8 cellular contexts compared by ENCODE assay signal in genomic region chr3:120349819-120350125, GRCh38. TPM values are rescaled to one million over a fixed set of nuclear protein-coding genes. Genes with fewer than 3 reads are reported as not detected.
DNase-seq lines count a peak whose midpoint lies in the region; ATAC-seq and TF ChIP-seq lines count a peak whose summit lies in the region.

No MANE protein-coding gene starts in this region.

- H3K27ac Mint-ChIP-seq in activated CD8-positive, alpha-beta memory T cell treated with anti-CD3 and anti-CD28 coated beads, Interleukin-2, amount 10 ng/mL, durations not matched to agents 7 days and 5 days = peak overlapping the region; percentile 80
- H3K27ac Mint-ChIP-seq in glutamatergic neuron (ENCODE audit: unreplicated experiment) = peak overlapping the region; percentile 94

- H3K27me3 Mint-ChIP-seq in activated CD8-positive, alpha-beta memory T cell treated with anti-CD3 and anti-CD28 coated beads, Interleukin-2, amount 10 ng/mL, durations not matched to agents 7 days and 5 days = peaks cover 23% of the 10 kb centered on the region
- H3K27me3 Mint-ChIP-seq in glutamatergic neuron (ENCODE audit: unreplicated experiment) = no peaks in the 10 kb centered on the region

- H3K27ac ChIP-seq in VCaP = peak overlapping the region; percentile 92

- H3K36me3 Mint-ChIP-seq in activated CD8-positive, alpha-beta memory T cell treated with anti-CD3 and anti-CD28 coated beads, Interleukin-2, amount 10 ng/mL, durations not matched to agents 7 days and 5 days = peaks cover 28% of the 10 kb centered on the region
- H3K36me3 Mint-ChIP-seq in glutamatergic neuron (ENCODE audit: unreplicated experiment) = peaks cover 4% of the 10 kb centered on the region

- H3K9me3 Mint-ChIP-seq in activated CD8-positive, alpha-beta memory T cell treated with anti-CD3 and anti-CD28 coated beads, Interleukin-2, amount 10 ng/mL, durations not matched to agents 7 days and 5 days (ENCODE audit: low read depth) = no peaks in the 10 kb centered on the region
- peaks cover 4% of the 10 kb centered on the region for H3K9me3 Mint-ChIP-seq in glutamatergic neuron (ENCODE audit: unreplicated experiment)

- intact Hi-C loops in sciatic nerve (cut with DNase I) = no loop called here

- no peak for TF ChIP-seq CTCF in VCaP (conservative IDR thresholded peaks at IDR 0.05)
- no peak for TF ChIP-seq CTCF in glutamatergic neuron (IDR thresholded peaks at IDR 0.05; ENCODE audit: partially characterized antibody, unreplicated experiment)

- CTCF ChIA-PET in activated CD8-positive, alpha-beta memory T cell treated with anti-CD3 and anti-CD28 coated beads, Interleukin-2, amount 10 ng/mL, durations not matched to agents 7 days and 5 days (lab: Charles Lee) = interaction anchor here (0.6 to 2.4 kb wide), 6 partner anchors 10 to 522 kb away, joined by 3 to 8 read pairs (median 4); no protein-coding TSS in a partner anchor

- H3K4me3 Mint-ChIP-seq in activated CD8-positive, alpha-beta memory T cell treated with anti-CD3 and anti-CD28 coated beads, Interleukin-2, amount 10 ng/mL, durations not matched to agents 7 days and 5 days = peak overlapping the region; percentile 89
- peak overlapping the region; percentile 95 for H3K4me3 Mint-ChIP-seq in glutamatergic neuron (ENCODE audit: unreplicated experiment)

- peaks cover 37% of the 10 kb centered on the region for H3K4me1 Mint-ChIP-seq in activated CD8-positive, alpha-beta memory T cell treated with anti-CD3 and anti-CD28 coated beads, Interleukin-2, amount 10 ng/mL, durations not matched to agents 7 days and 5 days
- peaks cover 10% of the 10 kb centered on the region for H3K4me1 Mint-ChIP-seq in glutamatergic neuron (ENCODE audit: low read depth, unreplicated experiment)

- DNase-seq in activated CD8-positive, alpha-beta memory T cell treated with anti-CD3 and anti-CD28 coated beads, Interleukin-2, amount 10 ng/mL, durations not matched to agents 7 days and 5 days = no peak
- no peak for DNase-seq in activated CD8-positive, alpha-beta memory T cell treated with anti-CD3 and anti-CD28 coated beads, Interleukin-2, amount 50 U/mL, for 48 hours
- no peak for DNase-seq in glutamatergic neuron
- DNase-seq in sciatic nerve (ENCODE audit: low spot score) = no peak
- DNase-seq in NK-92 (lab: John Stamatoyannopoulos, UW; ENCODE audit: unreplicated experiment) = no peak

- no peak for ATAC-seq in activated CD8-positive, alpha-beta memory T cell treated with anti-CD3 and anti-CD28 coated beads, Interleukin-2, amount 10 ng/mL, durations not matched to agents 7 days and 5 days
- peak; percentile 1 for ATAC-seq in sciatic nerve
- no peak for ATAC-seq in GM21737 (IDR thresholded peaks at IDR 0.05; ENCODE audit: unreplicated experiment)
- ATAC-seq in esophagus mucosa = no peak

RNA-seq across cellular contexts. Expression of gene LRRC58, which starts 0.6 kb away (rescaled TPM):
- total RNA-seq in activated CD8-positive, alpha-beta memory T cell treated with anti-CD3 and anti-CD28 coated beads, Interleukin-2, amount 10 ng/mL, durations not matched to agents 7 days and 5 days = 10 to 100 TPM; 21.2 to 21.4 TPM
- total RNA-seq in glutamatergic neuron (ENCODE audit: unreplicated experiment) (5.8 TPM), sciatic nerve (24.3 TPM), esophagus mucosa (11.1 TPM)
